Comparison of ENCODE assay signal across 1 cellular context in the genomic region with DNA sequence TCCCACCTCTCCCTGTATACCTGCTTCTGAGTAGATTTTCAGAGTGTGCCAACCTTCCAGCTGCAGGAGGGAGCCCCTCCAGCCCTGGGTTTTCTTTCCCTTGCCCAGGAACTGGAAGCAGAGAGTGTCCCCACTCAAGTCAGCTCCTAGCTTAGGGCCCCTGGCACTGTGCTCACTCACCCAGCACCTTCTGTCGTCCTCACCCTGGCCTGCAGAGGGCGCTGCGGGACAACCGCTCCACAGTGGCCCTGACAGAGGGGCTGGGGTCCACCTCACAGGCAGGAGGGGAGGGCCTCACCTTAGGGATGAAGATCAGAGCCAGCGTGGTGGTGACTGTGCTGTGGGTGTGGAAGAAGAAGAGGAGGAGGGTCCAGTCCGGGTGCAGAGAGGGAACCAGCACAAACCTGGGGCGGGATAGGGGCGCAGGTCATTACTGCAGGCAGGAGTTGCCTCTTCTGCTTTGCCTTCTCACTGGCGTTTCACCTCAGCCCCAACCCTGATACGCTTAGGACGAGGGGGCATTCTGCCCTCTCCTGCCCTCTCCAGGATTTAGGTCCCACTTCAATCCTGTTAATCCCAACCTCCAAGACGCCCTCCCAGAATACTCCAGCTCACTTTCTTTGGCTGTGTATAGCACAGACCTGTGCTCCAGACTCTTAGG.
TF ChIP-seq lines count a peak whose summit lies in the region.

No MANE protein-coding gene starts in this region.

TF ChIP-seq in HepG2, 621 proteins besides CTCF, POLR2A, EP300 and RAD21 (continued from another document):
- TF ChIP-seq ZBTB40 (IDR thresholded peaks at IDR 0.05) (no peak), ZBTB40 (CRISPR knock-in tag; IDR thresholded peaks at IDR 0.05) (no peak), ZNF431 (CRISPR knock-in tag; IDR thresholded peaks at IDR 0.05; ENCODE audit: borderline replicate concordance, low read depth) (peak; percentile 59; the same call in 1 of the 2 replicates), NFYC (CRISPR knock-in tag; IDR thresholded peaks at IDR 0.05) (no peak), RXRB (CRISPR knock-in tag; IDR thresholded peaks at IDR 0.05; ENCODE audit: borderline replicate concordance) (0 out of 2 replicates have a peak, but pooled peaks have one; percentile 11), ZNF441 (CRISPR knock-in tag; IDR thresholded peaks at IDR 0.05; ENCODE audit: borderline replicate concordance) (no peak), SALL1 (CRISPR knock-in tag; IDR thresholded peaks at IDR 0.05) (peak; percentile 32; the same call in 1 of the 2 replicates), ZNF281 (CRISPR knock-in tag; IDR thresholded peaks at IDR 0.05; ENCODE audit: borderline replicate concordance) (no peak), KDM3A (CRISPR knock-in tag; IDR thresholded peaks at IDR 0.05; ENCODE audit: low read depth) (peak; percentile 36; the same call in 1 of the 2 replicates), ARID4A (CRISPR knock-in tag; IDR thresholded peaks at IDR 0.05; ENCODE audit: borderline replicate concordance) (no peak)
- TF ChIP-seq, protein P1, sequence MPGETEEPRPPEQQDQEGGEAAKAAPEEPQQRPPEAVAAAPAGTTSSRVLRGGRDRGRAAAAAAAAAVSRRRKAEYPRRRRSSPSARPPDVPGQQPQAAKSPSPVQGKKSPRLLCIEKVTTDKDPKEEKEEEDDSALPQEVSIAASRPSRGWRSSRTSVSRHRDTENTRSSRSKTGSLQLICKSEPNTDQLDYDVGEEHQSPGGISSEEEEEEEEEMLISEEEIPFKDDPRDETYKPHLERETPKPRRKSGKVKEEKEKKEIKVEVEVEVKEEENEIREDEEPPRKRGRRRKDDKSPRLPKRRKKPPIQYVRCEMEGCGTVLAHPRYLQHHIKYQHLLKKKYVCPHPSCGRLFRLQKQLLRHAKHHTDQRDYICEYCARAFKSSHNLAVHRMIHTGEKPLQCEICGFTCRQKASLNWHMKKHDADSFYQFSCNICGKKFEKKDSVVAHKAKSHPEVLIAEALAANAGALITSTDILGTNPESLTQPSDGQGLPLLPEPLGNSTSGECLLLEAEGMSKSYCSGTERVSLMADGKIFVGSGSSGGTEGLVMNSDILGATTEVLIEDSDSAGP (CRISPR knock-in tag; IDR thresholded peaks at IDR 0.05; ENCODE audit: borderline replicate concordance): 0 out of 2 replicates have a peak, but pooled peaks have one; percentile 33
